Comparison of ENCODE assay signal across 10 cellular contexts in genomic region chrY:12621446-12622081, GRCh38.
DNase-seq lines count a peak whose midpoint lies in the region; FAIRE-seq and TF ChIP-seq lines count a peak whose summit lies in the region.
"Had no signal": no experiment of that assay in that cellular context is flagged by ENCODE, and none has a peak within 500 bp of the region (broad histone marks: within the 10 kb centered on the region; RNA-seq: fewer than 3 reads in every experiment).

No MANE protein-coding gene starts in this region.

- TF ChIP-seq CTCF in HFFc6 (IDR thresholded peaks at IDR 0.05) (peak; percentile 75), cardiac fibroblast (IDR thresholded peaks at IDR 0.05; ENCODE audit: low read depth, low read length) (peak; percentile 58)

- H3K23ac ChIP-seq in mesendoderm (ENCODE audit: low read length) = no peak overlapping the region

- H3K4me3 Mint-ChIP-seq in HFFc6 = no peak overlapping the region

- DNase-seq in EH (ENCODE audit: low read depth) (peak; percentile 63), HFFc6 (peak; percentile 43), cardiac fibroblast (ENCODE audit: low read depth in 2 of 2) (peak; percentile 48 to 59), mesendoderm (peak; percentile 53), NOMO-1 treated with DMSO at 0.1 percent for 48 hours (lab: John Stamatoyannopoulos, UW; ENCODE audit: unreplicated experiment) (no peak), GM12891 (ENCODE audit: insufficient read length, low spot score) (no peak), NCI-H2081 (lab: John Stamatoyannopoulos, UW) (no peak)
- DNase-seq: effector CD4-positive, alpha-beta T cell; H7; NCI-H2029 had no signal

- H3K4ac ChIP-seq in mesendoderm (ENCODE audit: low read depth, low read length) = no peak overlapping the region

- no peaks in the 10 kb centered on the region for H3K27me3 ChIP-seq in mesendoderm (ENCODE audit: insufficient read depth, low read length, poor library complexity)

- no peak overlapping the region for H4K8ac ChIP-seq in mesendoderm (ENCODE audit: low read depth, low read length)

- no peak for TF ChIP-seq POLR2A in GM12891 (IDR thresholded peaks at IDR 0.05; ENCODE audit: low read depth, low read length)

- H2BK120ac ChIP-seq in mesendoderm (ENCODE audit: low read depth, low read length) = no peak overlapping the region

- H2BK5ac ChIP-seq in mesendoderm (ENCODE audit: low read length) = no peak overlapping the region

- no peak overlapping the region for H3K56ac ChIP-seq in mesendoderm (ENCODE audit: low read length)

- no peaks in the 10 kb centered on the region for H3K36me3 Mint-ChIP-seq in HFFc6 (ENCODE audit: low read depth)

- H3K4me3 ChIP-seq in cardiac fibroblast (replicated peaks in 1 of 2; ENCODE audit: low read depth in 2 of 2, low read length in 2 of 2) (no peak overlapping the region), mesendoderm (ENCODE audit: low read length) (no peak overlapping the region)

- no peak overlapping the region for H3K18ac ChIP-seq in mesendoderm (ENCODE audit: low read length)

- H2BK15ac ChIP-seq in mesendoderm (replicated peaks; ENCODE audit: low read depth) = no peak overlapping the region

- FAIRE-seq in GM12891 (lab: Jason Lieb, UNC) = no peak

- H3K9me3 Mint-ChIP-seq in HFFc6 = no peaks in the 10 kb centered on the region

- H3K9ac ChIP-seq in mesendoderm (ENCODE audit: low read length) = no peak overlapping the region

- H3K4me1 ChIP-seq in mesendoderm (ENCODE audit: control insufficient read depth, low read depth, low read length) = no peaks in the 10 kb centered on the region

- H3K36me3 ChIP-seq in mesendoderm (ENCODE audit: control insufficient read depth, insufficient read depth, low read length) = no peaks in the 10 kb centered on the region

- no peaks in the 10 kb centered on the region for H3K79me1 ChIP-seq in mesendoderm (ENCODE audit: low read length)

- no peak overlapping the region for H3K27ac ChIP-seq in mesendoderm (ENCODE audit: low read depth, low read length)

- no peaks in the 10 kb centered on the region for H3K79me2 ChIP-seq in mesendoderm (ENCODE audit: control insufficient read depth, insufficient read depth, low read length)

- H3K4me2 ChIP-seq in mesendoderm (ENCODE audit: low read length) = no peak overlapping the region

- no peak overlapping the region for H4K5ac ChIP-seq in mesendoderm (ENCODE audit: low read length)

- peaks cover 1% of the 10 kb centered on the region for H3K27me3 Mint-ChIP-seq in HFFc6 (ENCODE audit: insufficient read depth)

- no peak overlapping the region for H2AK5ac ChIP-seq in mesendoderm (ENCODE audit: low read length)

- no peak overlapping the region for H3K27ac Mint-ChIP-seq in HFFc6

- H3K4me1 Mint-ChIP-seq in HFFc6 (ENCODE audit: low read depth) = peaks cover 32% of the 10 kb centered on the region

- no CpG with 5 or more reads among the region's 17 CpGs for WGBS in mesendoderm (ENCODE audit: extremely low coverage, insufficient coverage, low lambda C conversion rate)

TF ChIP-seq in GM12891, 5 proteins besides CTCF, POLR2A, EP300 and RAD21:
- TF ChIP-seq TAF1 (IDR thresholded peaks at IDR 0.05; ENCODE audit: low read depth, low read length) (no peak), POLR2AphosphoS5 (IDR thresholded peaks at IDR 0.05; ENCODE audit: low read depth, low read length) (no peak), POU2F2 (IDR thresholded peaks at IDR 0.05; ENCODE audit: low read depth, low read length) (no peak), PAX5 (IDR thresholded peaks at IDR 0.05; ENCODE audit: insufficient read depth, low read length, severe bottlenecking) (no peak), SPI1 (IDR thresholded peaks at IDR 0.05; ENCODE audit: low read depth, low read length) (no peak)
TF ChIP-seq in GM12891: peak in this region for 0.

Comparison
In these comparisons a context has a peak if more than half of its experiments do, and no peak if none do; other contexts are left out.
1. DNase-seq: peak in EH (single experiment), HFFc6 (single experiment), cardiac fibroblast (2 of 2) and mesendoderm (single experiment); none in NOMO-1 treated with DMSO at 0.1 percent for 48 hours (single experiment), GM12891 (single experiment) and NCI-H2081 (0 of 2).